In genomic region chr9:87613265-87614111, GRCh38 we compare ENCODE assay signal across 10 cellular contexts.
DNase-seq lines count a peak whose midpoint lies in the region; ATAC-seq and TF ChIP-seq lines count a peak whose summit lies in the region.
"Had no signal": no experiment of that assay in that cellular context is flagged by ENCODE, and none has a peak within 500 bp of the region (broad histone marks: within the 10 kb centered on the region; RNA-seq: fewer than 3 reads in every experiment).

No MANE protein-coding gene starts in this region.

- no peak overlapping the region for H3K9ac ChIP-seq in fibroblast of lung (ENCODE audit: insufficient read depth, low read length)

- H3K4me2 ChIP-seq in fibroblast of lung (ENCODE audit: extremely low read depth, insufficient read depth, low read length) = no peak overlapping the region

- DNase-seq in SKM-1 treated with dmso at 0.1 percent for 144 hours (lab: John Stamatoyannopoulos, UW; ENCODE audit: unreplicated experiment) (peak; percentile 18), SKM-1 (lab: John Stamatoyannopoulos, UW; ENCODE audit: unreplicated experiment) (no peak), M059J (ENCODE audit: low read depth) (peak; percentile 47), fibroblast of lung (ENCODE audit: low read depth in 2 of 2) (peak; percentile 38 to 51), stomach (peak; percentile 59), GM13976 (ENCODE audit: low spot score) (no peak)
- no peak for DNase-seq in effector CD4-positive, alpha-beta T cell
- DNase-seq: NCI-H146; stimulated activated naive CD4-positive, alpha-beta T cell had no signal

- H3K4me3 ChIP-seq in fibroblast of lung (replicated peaks in 1 of 4; ENCODE audit: control extremely low read depth in 1 of 4, insufficient read depth in 1 of 4, low read depth in 3 of 4, low read length in 4 of 4) = no peak overlapping the region
- no peak overlapping the region for H3K4me3 ChIP-seq in stomach

- no peak overlapping the region for H3K27ac ChIP-seq in fibroblast of lung (ENCODE audit: insufficient read depth, low read length)
- H3K27ac ChIP-seq in stomach = peak overlapping the region; percentile 63 to 87 (median 76)

- 22 to 42% (median 35%) methylated on average over 11 of the region's 11 CpGs for WGBS in stomach, 5 donors

- TF ChIP-seq POLR2A in stomach (IDR thresholded peaks at IDR 0.05) = no peak

- H3K36me3 ChIP-seq in fibroblast of lung (ENCODE audit: control insufficient read depth, insufficient read depth, low read length) (no peaks in the 10 kb centered on the region), stomach (peaks cover 0 to 25% (median 12%) of the 10 kb centered on the region in 4 donors)

- TF ChIP-seq EP300 in stomach (IDR thresholded peaks at IDR 0.05) = no peak

- intact Hi-C loops in stomach (cut with DNase I; ENCODE audit: low total_unique reads) = no loop called here

- H3K79me2 ChIP-seq in fibroblast of lung (ENCODE audit: control insufficient read depth, insufficient read depth, low read length) = no peaks in the 10 kb centered on the region

- no peaks in the 10 kb centered on the region for H3K27me3 ChIP-seq in fibroblast of lung (ENCODE audit: control insufficient read depth, insufficient read depth, low read length)
- H3K27me3 ChIP-seq in stomach = no peaks in the 10 kb centered on the region

- no peak for ATAC-seq in GM18519 (IDR thresholded peaks at IDR 0.05; ENCODE audit: low FRiP score, unreplicated experiment)

- no peak overlapping the region for H2AFZ ChIP-seq in fibroblast of lung (ENCODE audit: low read length)

- in situ Hi-C loops in GM13976 (cut with MboI; ENCODE audit: low sequenced_read_pairs, unreplicated experiment) = no loop called here

- H3K4me1 ChIP-seq in fibroblast of lung (ENCODE audit: control insufficient read depth, extremely low read depth, insufficient read depth, low read length) (no peaks in the 10 kb centered on the region), stomach (peaks cover 22 to 64% (median 44%) of the 10 kb centered on the region in 4 donors)

- H3K9me3 ChIP-seq in fibroblast of lung (ENCODE audit: control insufficient read depth, insufficient read depth, low read depth, low read length) = no peaks in the 10 kb centered on the region
- H3K9me3 ChIP-seq in stomach = no peaks in the 10 kb centered on the region

- TF ChIP-seq CTCF in fibroblast of lung (conservative IDR thresholded peaks at IDR 0.05 in 1 of 2, IDR thresholded peaks at IDR 0.05 in 1 of 2; ENCODE audit: low read depth in 1 of 2, low read length in 2 of 2) = no peak
- TF ChIP-seq CTCF in stomach (IDR thresholded peaks at IDR 0.05) = no peak
- TF ChIP-seq CTCF in GM13976 (IDR thresholded peaks at IDR 0.05; ENCODE audit: borderline replicate concordance, control extremely low read depth, extremely low read depth, insufficient read depth, missing control alignments) = no peak

- no peaks in the 10 kb centered on the region for H4K20me1 ChIP-seq in fibroblast of lung (ENCODE audit: control insufficient read depth, extremely low read depth, insufficient read depth, low read length)

Comparison
In these comparisons a context has a peak if more than half of its experiments do, and no peak if none do; other contexts are left out.
1. DNase-seq: peak in SKM-1 treated with dmso at 0.1 percent for 144 hours (single experiment), M059J (single experiment), fibroblast of lung (2 of 2) and stomach (single experiment); none in SKM-1 (single experiment), effector CD4-positive, alpha-beta T cell (single experiment) and GM13976 (single experiment).